In genomic region chr14:50335389-50335788, GRCh38 we compare ENCODE assay signal across 8 cellular contexts. TPM values are rescaled to one million over a fixed set of nuclear protein-coding genes. Genes with fewer than 3 reads are reported as not detected.
DNase-seq lines count a peak whose midpoint lies in the region; ATAC-seq and TF ChIP-seq lines count a peak whose summit lies in the region.

No MANE protein-coding gene starts in this region.

- no peak overlapping the region for H3K4me3 ChIP-seq in AG04450 (ENCODE audit: low read depth, low read length)
- H3K4me3 ChIP-seq in LNCaP clone FGC (ENCODE audit: low read depth, low read length), result no peak overlapping the region
- no peak overlapping the region for H3K4me3 ChIP-seq in psoas muscle

- DNase-seq in AG04450 (ENCODE audit: low read depth, low spot score) (no peak), LNCaP clone FGC (ENCODE audit: low read depth) (peak; percentile 76), amniotic epithelial cell (ENCODE audit: low read depth) (peak; percentile 81), hypothalamus (lab: John Stamatoyannopoulos, UW) (peak in 48 of 51 donors; percentile 13 to 90 (median 59)), psoas muscle (peak in 1 of 2 donors; percentile 36), DMS79 treated with DMSO at 0.1 percent for 48 hours (lab: John Stamatoyannopoulos, UW) (no peak)
- no peak for DNase-seq in stimulated activated CD4-positive, alpha-beta T cell treated with anti-CD3 and anti-CD28 coated beads, Interleukin-4, amount 100 ng/mL, for 4 hours

- H3K27me3 ChIP-seq in AG04450 (ENCODE audit: control insufficient read depth, insufficient read depth, low read length) (no peaks in the 10 kb centered on the region), psoas muscle (ENCODE audit: insufficient read depth in 3 of 3, low read length in 2 of 3) (no peaks in the 10 kb centered on the region)

- CTCF ChIA-PET in AG04450 (lab: Charles Lee), result interaction anchor here (0.6 to 3.4 kb wide), 5 partner anchors 14 to 473 kb away, joined by 3 to 18 read pairs (median 3); no protein-coding TSS in a partner anchor

- TF ChIP-seq CTCF in AG04450 (IDR thresholded peaks at IDR 0.05; ENCODE audit: low read depth, low read length) (0 out of 2 replicates have a peak, but pooled peaks have one; percentile 12), LNCaP clone FGC (IDR thresholded peaks at IDR 0.05; ENCODE audit: control insufficient read depth, extremely low read depth, insufficient read depth) (peak; percentile 14; the same call in 1 of the 2 replicates), psoas muscle (IDR thresholded peaks at IDR 0.05) (no peak)

- ATAC-seq in psoas muscle (peak; percentile 18 to 59 (median 40)), HG02840 (IDR thresholded peaks at IDR 0.05; ENCODE audit: low FRiP score, unreplicated experiment) (no peak)

- WGBS in psoas muscle, 3 donors, result 15 to 32% (median 25%) methylated on average over 7 of the region's 7 CpGs

- H3K36me3 ChIP-seq in psoas muscle (ENCODE audit: insufficient read depth in 1 of 2, low read depth in 1 of 2), result peaks cover 0 to 15% of the 10 kb centered on the region in 2 donors

- H3K27ac ChIP-seq in AG04450 (ENCODE audit: low read depth, low read length) (peak overlapping the region; percentile 12), psoas muscle (peak overlapping the region; percentile 66)

- H3K4me1 ChIP-seq in psoas muscle, result peaks cover 14% of the 10 kb centered on the region

- POLR2A ChIA-PET in AG04450 (lab: Yijun Ruan, JAX), result interaction anchor here (0.8 to 1.2 kb wide), 3 partner anchors 9 to 118 kb away, joined by 3 to 5 read pairs (median 4); partner anchors contain the start of gene CDKL1

- no peaks in the 10 kb centered on the region for H3K9me3 ChIP-seq in AG04450 (ENCODE audit: control insufficient read depth, insufficient read depth, low read length)
- H3K9me3 ChIP-seq in psoas muscle, result no peaks in the 10 kb centered on the region

- intact Hi-C loops in psoas muscle (cut with DNase I), result no loop called here

RNA-seq across cellular contexts. Expression of gene DMAC2L, which starts 23.3 kb away (rescaled TPM):
- polyA plus RNA-seq in AG04450 (2011; rRNA removed) (8.1 and 12.6 TPM in 2 replicates), psoas muscle (10 to 100 TPM; 21.7 to 36.6 (median 26.6) TPM)
- polyA minus RNA-seq in AG04450 (2011; rRNA and poly(A)+ RNA removed), result 5.7 and 13.1 TPM in 2 replicates
- 10 to 100 TPM; 26.7 to 43.5 (median 35.1) TPM for total RNA-seq in psoas muscle

RNA-seq across cellular contexts. Expression of gene L2HGDH, which starts 23.4 kb away (rescaled TPM):
- 2.8 and 3.6 TPM in 2 replicates for polyA plus RNA-seq in AG04450 (2011; rRNA removed)
- polyA minus RNA-seq in AG04450 (2011; rRNA and poly(A)+ RNA removed), result 1.4 and 4.0 TPM in 2 replicates
- total RNA-seq in psoas muscle, result 10 to 100 TPM in 3 of 4 donors, 1 to 10 TPM in 1; 9.3 to 10.9 (median 10.2) TPM
- polyA plus RNA-seq in psoas muscle, result 10 to 100 TPM in 1 of 3 donors, 1 to 10 TPM in 2; 3.5 to 10.4 (median 4.9) TPM

Comparison
In these comparisons a context has a peak if more than half of its experiments do, and no peak if none do; other contexts are left out.
1. DNase-seq: peak in LNCaP clone FGC (single experiment), amniotic epithelial cell (single experiment) and hypothalamus (48 of 51); none in AG04450 (single experiment), DMS79 treated with DMSO at 0.1 percent for 48 hours (single experiment) and stimulated activated CD4-positive, alpha-beta T cell treated with anti-CD3 and anti-CD28 coated beads, Interleukin-4, amount 100 ng/mL, for 4 hours (0 of 2).